1 cellular context compared by ENCODE assay signal in the genomic region with DNA sequence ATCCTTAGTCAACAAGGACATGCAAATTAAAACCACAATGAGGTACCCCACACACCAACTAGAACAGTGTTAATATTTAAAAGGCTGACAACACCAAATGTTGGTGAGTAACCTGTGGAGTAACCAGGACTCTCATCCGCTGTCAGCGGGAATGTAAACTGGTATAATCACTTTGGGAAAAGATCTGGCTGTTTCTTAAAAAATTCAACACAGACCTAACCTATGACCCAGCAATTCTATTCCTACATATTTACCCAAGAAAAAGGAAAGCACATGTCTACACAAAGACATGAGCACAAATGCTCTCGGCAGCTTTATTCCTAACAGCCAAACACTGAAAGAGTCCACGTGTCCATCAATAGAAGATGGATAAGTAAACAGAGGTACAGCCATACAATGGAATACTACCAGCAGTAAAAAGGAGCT.
TF ChIP-seq lines count a peak whose summit lies in the region.

No MANE protein-coding gene starts in this region.

TF ChIP-seq in HepG2, 621 proteins besides CTCF, POLR2A, EP300 and RAD21 (continued from another document and continues in another):
- TF ChIP-seq, protein P1, sequence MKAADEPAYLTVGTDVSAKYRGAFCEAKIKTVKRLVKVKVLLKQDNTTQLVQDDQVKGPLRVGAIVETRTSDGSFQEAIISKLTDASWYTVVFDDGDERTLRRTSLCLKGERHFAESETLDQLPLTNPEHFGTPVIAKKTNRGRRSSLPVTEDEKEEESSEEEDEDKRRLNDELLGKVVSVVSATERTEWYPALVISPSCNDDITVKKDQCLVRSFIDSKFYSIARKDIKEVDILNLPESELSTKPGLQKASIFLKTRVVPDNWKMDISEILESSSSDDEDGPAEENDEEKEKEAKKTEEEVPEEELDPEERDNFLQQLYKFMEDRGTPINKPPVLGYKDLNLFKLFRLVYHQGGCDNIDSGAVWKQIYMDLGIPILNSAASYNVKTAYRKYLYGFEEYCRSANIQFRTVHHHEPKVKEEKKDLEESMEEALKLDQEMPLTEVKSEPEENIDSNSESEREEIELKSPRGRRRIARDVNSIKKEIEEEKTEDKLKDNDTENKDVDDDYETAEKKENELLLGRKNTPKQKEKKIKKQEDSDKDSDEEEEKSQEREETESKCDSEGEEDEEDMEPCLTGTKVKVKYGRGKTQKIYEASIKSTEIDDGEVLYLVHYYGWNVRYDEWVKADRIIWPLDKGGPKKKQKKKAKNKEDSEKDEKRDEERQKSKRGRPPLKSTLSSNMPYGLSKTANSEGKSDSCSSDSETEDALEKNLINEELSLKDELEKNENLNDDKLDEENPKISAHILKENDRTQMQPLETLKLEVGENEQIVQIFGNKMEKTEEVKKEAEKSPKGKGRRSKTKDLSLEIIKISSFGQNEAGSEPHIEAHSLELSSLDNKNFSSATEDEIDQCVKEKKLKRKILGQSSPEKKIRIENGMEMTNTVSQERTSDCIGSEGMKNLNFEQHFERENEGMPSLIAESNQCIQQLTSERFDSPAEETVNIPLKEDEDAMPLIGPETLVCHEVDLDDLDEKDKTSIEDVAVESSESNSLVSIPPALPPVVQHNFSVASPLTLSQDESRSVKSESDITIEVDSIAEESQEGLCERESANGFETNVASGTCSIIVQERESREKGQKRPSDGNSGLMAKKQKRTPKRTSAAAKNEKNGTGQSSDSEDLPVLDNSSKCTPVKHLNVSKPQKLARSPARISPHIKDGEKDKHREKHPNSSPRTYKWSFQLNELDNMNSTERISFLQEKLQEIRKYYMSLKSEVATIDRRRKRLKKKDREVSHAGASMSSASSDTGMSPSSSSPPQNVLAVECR (CRISPR knock-in tag; IDR thresholded peaks at IDR 0.05; ENCODE audit: borderline replicate concordance), result peak; percentile 56; the same call in 1 of the 2 replicates
- TF ChIP-seq RELA (CRISPR knock-in tag; IDR thresholded peaks at IDR 0.05), result no peak
- TF ChIP-seq CENPX (CRISPR knock-in tag; IDR thresholded peaks at IDR 0.05), result no peak
- TF ChIP-seq, protein P2, sequence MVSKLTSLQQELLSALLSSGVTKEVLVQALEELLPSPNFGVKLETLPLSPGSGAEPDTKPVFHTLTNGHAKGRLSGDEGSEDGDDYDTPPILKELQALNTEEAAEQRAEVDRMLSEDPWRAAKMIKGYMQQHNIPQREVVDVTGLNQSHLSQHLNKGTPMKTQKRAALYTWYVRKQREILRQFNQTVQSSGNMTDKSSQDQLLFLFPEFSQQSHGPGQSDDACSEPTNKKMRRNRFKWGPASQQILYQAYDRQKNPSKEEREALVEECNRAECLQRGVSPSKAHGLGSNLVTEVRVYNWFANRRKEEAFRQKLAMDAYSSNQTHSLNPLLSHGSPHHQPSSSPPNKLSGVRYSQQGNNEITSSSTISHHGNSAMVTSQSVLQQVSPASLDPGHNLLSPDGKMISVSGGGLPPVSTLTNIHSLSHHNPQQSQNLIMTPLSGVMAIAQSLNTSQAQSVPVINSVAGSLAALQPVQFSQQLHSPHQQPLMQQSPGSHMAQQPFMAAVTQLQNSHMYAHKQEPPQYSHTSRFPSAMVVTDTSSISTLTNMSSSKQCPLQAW (CRISPR knock-in tag; IDR thresholded peaks at IDR 0.05), result no peak
- no peak for TF ChIP-seq TAF1 (CRISPR knock-in tag; IDR thresholded peaks at IDR 0.05)
- 0 out of 2 replicates have a peak, but pooled peaks have one; percentile 38 for TF ChIP-seq BHLHE40 (IDR thresholded peaks at IDR 0.05; ENCODE audit: low read length)
- no peak for TF ChIP-seq ZNF326 (CRISPR knock-in tag; IDR thresholded peaks at IDR 0.05; ENCODE audit: borderline replicate concordance)
- TF ChIP-seq RBM22 (optimal IDR thresholded peaks at IDR 0.05; ENCODE audit: low read length), result no peak
- TF ChIP-seq ARNTL (CRISPR knock-in tag; IDR thresholded peaks at IDR 0.05), result peak; percentile 78
- TF ChIP-seq, protein P3, sequence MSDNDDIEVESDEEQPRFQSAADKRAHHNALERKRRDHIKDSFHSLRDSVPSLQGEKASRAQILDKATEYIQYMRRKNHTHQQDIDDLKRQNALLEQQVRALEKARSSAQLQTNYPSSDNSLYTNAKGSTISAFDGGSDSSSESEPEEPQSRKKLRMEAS (IDR thresholded peaks at IDR 0.05), result peak; percentile 80
- no peak for TF ChIP-seq SMAD9 (CRISPR knock-in tag; IDR thresholded peaks at IDR 0.05)
- peak; percentile 31; the same call in 1 of the 2 replicates for TF ChIP-seq NR2F6 (IDR thresholded peaks at IDR 0.05)
- TF ChIP-seq NR2F6 (CRISPR knock-in tag; IDR thresholded peaks at IDR 0.05), result no peak
- TF ChIP-seq FOXA3 (CRISPR knock-in tag; IDR thresholded peaks at IDR 0.05), result peak; percentile 83
- no peak for TF ChIP-seq ZNF382 (CRISPR knock-in tag; IDR thresholded peaks at IDR 0.05; ENCODE audit: borderline replicate concordance)
- TF ChIP-seq, protein P4, sequence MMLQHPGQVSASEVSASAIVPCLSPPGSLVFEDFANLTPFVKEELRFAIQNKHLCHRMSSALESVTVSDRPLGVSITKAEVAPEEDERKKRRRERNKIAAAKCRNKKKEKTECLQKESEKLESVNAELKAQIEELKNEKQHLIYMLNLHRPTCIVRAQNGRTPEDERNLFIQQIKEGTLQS (CRISPR knock-in tag; IDR thresholded peaks at IDR 0.05), result no peak
- no peak for TF ChIP-seq CCDC6 (CRISPR knock-in tag; IDR thresholded peaks at IDR 0.05)
- TF ChIP-seq, protein P5, sequence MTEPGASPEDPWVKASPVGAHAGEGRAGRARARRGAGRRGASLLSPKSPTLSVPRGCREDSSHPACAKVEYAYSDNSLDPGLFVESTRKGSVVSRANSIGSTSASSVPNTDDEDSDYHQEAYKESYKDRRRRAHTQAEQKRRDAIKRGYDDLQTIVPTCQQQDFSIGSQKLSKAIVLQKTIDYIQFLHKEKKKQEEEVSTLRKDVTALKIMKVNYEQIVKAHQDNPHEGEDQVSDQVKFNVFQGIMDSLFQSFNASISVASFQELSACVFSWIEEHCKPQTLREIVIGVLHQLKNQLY (CRISPR knock-in tag; IDR thresholded peaks at IDR 0.05), result peak; percentile 69; the same call in 1 of the 2 replicates
- TF ChIP-seq BCL6 (CRISPR knock-in tag; IDR thresholded peaks at IDR 0.05), result peak; percentile 57
- no peak for TF ChIP-seq ZNF549 (CRISPR knock-in tag; IDR thresholded peaks at IDR 0.05)
- no peak for TF ChIP-seq ISX (CRISPR knock-in tag; conservative IDR thresholded peaks at IDR 0.05)
- TF ChIP-seq KLF6 (CRISPR knock-in tag; IDR thresholded peaks at IDR 0.05), result no peak
- TF ChIP-seq SETDB1 (CRISPR knock-in tag; IDR thresholded peaks at IDR 0.05; ENCODE audit: borderline replicate concordance), result no peak
- TF ChIP-seq MEIS1 (CRISPR knock-in tag; IDR thresholded peaks at IDR 0.05; ENCODE audit: borderline replicate concordance), result no peak
- TF ChIP-seq SRSF4 (IDR thresholded peaks at IDR 0.05; ENCODE audit: low read depth, low read length, poor library complexity, severe bottlenecking), result no peak
- TF ChIP-seq, protein P6, sequence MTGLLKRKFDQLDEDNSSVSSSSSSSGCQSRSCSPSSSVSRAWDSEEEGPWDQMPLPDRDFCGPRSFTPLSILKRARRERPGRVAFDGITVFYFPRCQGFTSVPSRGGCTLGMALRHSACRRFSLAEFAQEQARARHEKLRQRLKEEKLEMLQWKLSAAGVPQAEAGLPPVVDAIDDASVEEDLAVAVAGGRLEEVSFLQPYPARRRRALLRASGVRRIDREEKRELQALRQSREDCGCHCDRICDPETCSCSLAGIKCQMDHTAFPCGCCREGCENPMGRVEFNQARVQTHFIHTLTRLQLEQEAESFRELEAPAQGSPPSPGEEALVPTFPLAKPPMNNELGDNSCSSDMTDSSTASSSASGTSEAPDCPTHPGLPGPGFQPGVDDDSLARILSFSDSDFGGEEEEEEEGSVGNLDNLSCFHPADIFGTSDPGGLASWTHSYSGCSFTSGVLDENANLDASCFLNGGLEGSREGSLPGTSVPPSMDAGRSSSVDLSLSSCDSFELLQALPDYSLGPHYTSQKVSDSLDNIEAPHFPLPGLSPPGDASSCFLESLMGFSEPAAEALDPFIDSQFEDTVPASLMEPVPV (CRISPR knock-in tag; IDR thresholded peaks at IDR 0.05), result no peak
- no peak for TF ChIP-seq NFE2 (CRISPR knock-in tag; IDR thresholded peaks at IDR 0.05)
- TF ChIP-seq THYN1 (CRISPR knock-in tag; IDR thresholded peaks at IDR 0.05; ENCODE audit: borderline replicate concordance, low read depth), result no peak
- TF ChIP-seq HNRNPK (IDR thresholded peaks at IDR 0.05; ENCODE audit: low read depth, low read length, poor library complexity, severe bottlenecking), result no peak
- no peak for TF ChIP-seq MAZ (IDR thresholded peaks at IDR 0.05; ENCODE audit: borderline replicate concordance, low read depth, low read length)
- no peak for TF ChIP-seq MAZ (CRISPR knock-in tag; IDR thresholded peaks at IDR 0.05; ENCODE audit: low read depth)
- TF ChIP-seq NFYC (CRISPR knock-in tag; IDR thresholded peaks at IDR 0.05), result no peak
- peak; percentile 43; the same call in 1 of the 2 replicates for TF ChIP-seq RARA (CRISPR knock-in tag; IDR thresholded peaks at IDR 0.05)
- TF ChIP-seq ZSCAN20 (CRISPR knock-in tag; IDR thresholded peaks at IDR 0.05; ENCODE audit: borderline replicate concordance), result no peak
- TF ChIP-seq, protein P7, sequence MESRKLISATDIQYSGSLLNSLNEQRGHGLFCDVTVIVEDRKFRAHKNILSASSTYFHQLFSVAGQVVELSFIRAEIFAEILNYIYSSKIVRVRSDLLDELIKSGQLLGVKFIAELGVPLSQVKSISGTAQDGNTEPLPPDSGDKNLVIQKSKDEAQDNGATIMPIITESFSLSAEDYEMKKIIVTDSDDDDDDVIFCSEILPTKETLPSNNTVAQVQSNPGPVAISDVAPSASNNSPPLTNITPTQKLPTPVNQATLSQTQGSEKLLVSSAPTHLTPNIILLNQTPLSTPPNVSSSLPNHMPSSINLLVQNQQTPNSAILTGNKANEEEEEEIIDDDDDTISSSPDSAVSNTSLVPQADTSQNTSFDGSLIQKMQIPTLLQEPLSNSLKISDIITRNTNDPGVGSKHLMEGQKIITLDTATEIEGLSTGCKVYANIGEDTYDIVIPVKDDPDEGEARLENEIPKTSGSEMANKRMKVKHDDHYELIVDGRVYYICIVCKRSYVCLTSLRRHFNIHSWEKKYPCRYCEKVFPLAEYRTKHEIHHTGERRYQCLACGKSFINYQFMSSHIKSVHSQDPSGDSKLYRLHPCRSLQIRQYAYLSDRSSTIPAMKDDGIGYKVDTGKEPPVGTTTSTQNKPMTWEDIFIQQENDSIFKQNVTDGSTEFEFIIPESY (CRISPR knock-in tag; IDR thresholded peaks at IDR 0.05), result peak; percentile 94
- no peak for TF ChIP-seq ZNF724P (CRISPR knock-in tag; IDR thresholded peaks at IDR 0.05; ENCODE audit: borderline replicate concordance)
- TF ChIP-seq THAP11 (CRISPR knock-in tag; IDR thresholded peaks at IDR 0.05), result 0 out of 2 replicates have a peak, but pooled peaks have one; percentile 21
- no peak for TF ChIP-seq SOX6 (IDR thresholded peaks at IDR 0.05)
- TF ChIP-seq SOX6 (CRISPR knock-in tag; IDR thresholded peaks at IDR 0.05), result peak; percentile 87
- TF ChIP-seq PHF20 (CRISPR knock-in tag; IDR thresholded peaks at IDR 0.05), result no peak
- TF ChIP-seq ZNF850 (CRISPR knock-in tag; conservative IDR thresholded peaks at IDR 0.05), result no peak
- no peak for TF ChIP-seq CENPT (CRISPR knock-in tag; IDR thresholded peaks at IDR 0.05; ENCODE audit: low read depth)
- TF ChIP-seq FOXK1 (CRISPR knock-in tag; IDR thresholded peaks at IDR 0.05; ENCODE audit: borderline replicate concordance, low read depth), result peak; percentile 68; the same call in 1 of the 2 replicates
- TF ChIP-seq IRF2 (CRISPR knock-in tag; IDR thresholded peaks at IDR 0.05), result no peak
- no peak for TF ChIP-seq KLF16 (CRISPR knock-in tag; IDR thresholded peaks at IDR 0.05)
- TF ChIP-seq ZNF256 (CRISPR knock-in tag; conservative IDR thresholded peaks at IDR 0.05), result no peak
- TF ChIP-seq, protein P8, sequence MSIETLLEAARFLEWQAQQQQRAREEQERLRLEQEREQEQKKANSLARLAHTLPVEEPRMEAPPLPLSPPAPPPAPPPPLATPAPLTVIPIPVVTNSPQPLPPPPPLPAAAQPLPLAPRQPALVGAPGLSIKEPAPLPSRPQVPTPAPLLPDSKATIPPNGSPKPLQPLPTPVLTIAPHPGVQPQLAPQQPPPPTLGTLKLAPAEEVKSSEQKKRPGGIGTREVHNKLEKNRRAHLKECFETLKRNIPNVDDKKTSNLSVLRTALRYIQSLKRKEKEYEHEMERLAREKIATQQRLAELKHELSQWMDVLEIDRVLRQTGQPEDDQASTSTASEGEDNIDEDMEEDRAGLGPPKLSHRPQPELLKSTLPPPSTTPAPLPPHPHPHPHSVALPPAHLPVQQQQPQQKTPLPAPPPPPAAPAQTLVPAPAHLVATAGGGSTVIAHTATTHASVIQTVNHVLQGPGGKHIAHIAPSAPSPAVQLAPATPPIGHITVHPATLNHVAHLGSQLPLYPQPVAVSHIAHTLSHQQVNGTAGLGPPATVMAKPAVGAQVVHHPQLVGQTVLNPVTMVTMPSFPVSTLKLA (IDR thresholded peaks at IDR 0.05), result peak; percentile 73
- TF ChIP-seq TCF7 (IDR thresholded peaks at IDR 0.05; ENCODE audit: low read depth), result peak; percentile 60
- peak; percentile 86 for TF ChIP-seq SOX5 (CRISPR knock-in tag; IDR thresholded peaks at IDR 0.05; ENCODE audit: borderline replicate concordance)
- TF ChIP-seq ZNF260 (CRISPR knock-in tag; IDR thresholded peaks at IDR 0.05; ENCODE audit: borderline replicate concordance, low read depth), result no peak
- TF ChIP-seq ASH2L (IDR thresholded peaks at IDR 0.05; ENCODE audit: insufficient read length, low read depth, low read length), result no peak
- TF ChIP-seq ONECUT2 (CRISPR knock-in tag; IDR thresholded peaks at IDR 0.05), result 0 out of 2 replicates have a peak, but pooled peaks have one; percentile 8
- peak; percentile 44; the same call in 1 of the 2 replicates for TF ChIP-seq ZMYM4 (CRISPR knock-in tag; IDR thresholded peaks at IDR 0.05)
- no peak for TF ChIP-seq KAT2B (IDR thresholded peaks at IDR 0.05; ENCODE audit: borderline replicate concordance, low read depth, low read length)
- TF ChIP-seq, protein P9, sequence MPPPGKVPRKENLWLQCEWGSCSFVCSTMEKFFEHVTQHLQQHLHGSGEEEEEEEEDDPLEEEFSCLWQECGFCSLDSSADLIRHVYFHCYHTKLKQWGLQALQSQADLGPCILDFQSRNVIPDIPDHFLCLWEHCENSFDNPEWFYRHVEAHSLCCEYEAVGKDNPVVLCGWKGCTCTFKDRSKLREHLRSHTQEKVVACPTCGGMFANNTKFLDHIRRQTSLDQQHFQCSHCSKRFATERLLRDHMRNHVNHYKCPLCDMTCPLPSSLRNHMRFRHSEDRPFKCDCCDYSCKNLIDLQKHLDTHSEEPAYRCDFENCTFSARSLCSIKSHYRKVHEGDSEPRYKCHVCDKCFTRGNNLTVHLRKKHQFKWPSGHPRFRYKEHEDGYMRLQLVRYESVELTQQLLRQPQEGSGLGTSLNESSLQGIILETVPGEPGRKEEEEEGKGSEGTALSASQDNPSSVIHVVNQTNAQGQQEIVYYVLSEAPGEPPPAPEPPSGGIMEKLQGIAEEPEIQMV (CRISPR knock-in tag; IDR thresholded peaks at IDR 0.05; ENCODE audit: low read depth), result no peak
- TF ChIP-seq KDM2A (CRISPR knock-in tag; IDR thresholded peaks at IDR 0.05; ENCODE audit: borderline replicate concordance, low read depth), result no peak
- peak; percentile 98 for TF ChIP-seq ZNF205 (CRISPR knock-in tag; IDR thresholded peaks at IDR 0.05)
- TF ChIP-seq ZNF296 (CRISPR knock-in tag; conservative IDR thresholded peaks at IDR 0.05), result no peak
